In genomic region chr1:153520818-153521476, GRCh38 we compare ENCODE assay signal across 28 cellular contexts. TPM values are rescaled to one million over a fixed set of nuclear protein-coding genes. Genes with fewer than 3 reads are reported as not detected.
DNase-seq lines count a peak whose midpoint lies in the region; ATAC-seq, FAIRE-seq and TF ChIP-seq lines count a peak whose summit lies in the region.
"Had no signal": no experiment of that assay in that cellular context is flagged by ENCODE, and none has a peak within 500 bp of the region (broad histone marks: within the 10 kb centered on the region; RNA-seq: fewer than 3 reads in every experiment).

No MANE protein-coding gene starts in this region.

- ATAC-seq in A549: peak; percentile 23 to 32; a peak in 3 of 6 replicates
- ATAC-seq in body of pancreas: peak; percentile 49
- ATAC-seq in HG02938 (IDR thresholded peaks at IDR 0.05; ENCODE audit: unreplicated experiment): no peak
- ATAC-seq in stimulated activated naive B cell treated with anti-CD40 and anti-IgM and Interleukin-4, amounts not matched to agents 10 μg/mL and 1 μg/mL and 100 μg/mL, for 72 hours (replicated peaks): no peak
- ATAC-seq in left lung: no peak
- ATAC-seq: activated T-cell treated with anti-CD3 and anti-CD28 coated beads, Interleukin-2, amount 50 U/mL, for 4 hours had no signal

- no peak for TF ChIP-seq EP300 in A549 (IDR thresholded peaks at IDR 0.05)

- intact Hi-C loops in body of pancreas (cut with DNase I) (no loop called here), head of caudate nucleus (cut with DNase I) (no loop called here), left lung (cut with DNase I) (no loop called here)

- H3K36me3 ChIP-seq in body of pancreas (replicated peaks in 1 of 2; ENCODE audit: insufficient read depth in 1 of 2, low read depth in 2 of 2): no peaks in the 10 kb centered on the region
- H3K36me3 ChIP-seq in muscle layer of duodenum (ENCODE audit: control insufficient read depth in 1 of 2, insufficient read depth in 2 of 2, low read length in 2 of 2): no peaks in the 10 kb centered on the region
- H3K36me3 ChIP-seq in left lung: no peaks in the 10 kb centered on the region
- H3K36me3 ChIP-seq: adrenal gland, BLaER1, cardiac muscle cell, MG63, tibial artery had no signal

- no peak for FAIRE-seq in A549 (lab: Jason Lieb, UNC)
- FAIRE-seq: endothelial cell of umbilical vein had no signal

- POLR2A ChIA-PET in A549 (lab: Yijun Ruan, JAX): interaction anchor here (1.1 to 1.6 kb wide), 3 partner anchors 12 to 106 kb away, joined by 3 to 5 read pairs (median 4); partner anchors contain the start of gene S100A13

- no peak for TF ChIP-seq RAD21 in A549 (conservative IDR thresholded peaks at IDR 0.05 in 1 of 2, IDR thresholded peaks at IDR 0.05 in 1 of 2)

- CTCF ChIA-PET in A549 (lab: Yijun Ruan, JAX): interaction anchor here (0.6 to 7.2 kb wide), 16 partner anchors 9 to 813 kb away, joined by 3 to 91 read pairs (median 4); partner anchors contain the start of genes S100A1, S100A13 and S100A6

- H3K4me3 Mint-ChIP-seq in stimulated activated naive B cell treated with anti-CD40 and anti-IgM and Interleukin-4, amounts not matched to agents 10 μg/mL and 1 μg/mL and 100 μg/mL, for 72 hours: no peak overlapping the region
- H3K4me3 Mint-ChIP-seq: activated CD4-positive, alpha-beta memory T cell treated with anti-CD3 and anti-CD28 coated beads, Interleukin-2, amount 10 ng/mL, durations not matched to agents 7 days and 5 days; activated T-cell treated with anti-CD3 and anti-CD28 coated beads, Interleukin-2, amount 50 U/mL, for 4 hours; stimulated activated naive CD8-positive, alpha-beta T cell treated with anti-CD3 and anti-CD28 coated beads, Interleukin-15, Interleukin-2, amounts not matched to agents 100 ng/mL and 50 ng/mL, for 24 hours had no signal

- H3K4me3 ChIP-seq in A549 (no peak overlapping the region), body of pancreas (no peak overlapping the region), muscle layer of duodenum (ENCODE audit: low read depth in 1 of 2, low read length in 2 of 2) (no peak overlapping the region), left lung (no peak overlapping the region)
- H3K4me3 ChIP-seq: adrenal gland, BLaER1, cardiac muscle cell, MG63, smooth muscle cell, tibial artery had no signal

- no peak for DNase-seq in A549 (ENCODE audit: low read depth in 1 of 2, low spot score in 1 of 2)
- DNase-seq in HT-29 (ENCODE audit: low spot score): peak; percentile 58
- no peak for DNase-seq in body of pancreas
- DNase-seq in head of caudate nucleus: no peak
- DNase-seq in stimulated activated naive B cell treated with anti-CD40 and anti-IgM and Interleukin-4, amounts not matched to agents 10 μg/mL and 1 μg/mL and 100 μg/mL, for 72 hours: no peak
- no peak for DNase-seq in left lung
- DNase-seq: activated CD4-positive, alpha-beta memory T cell treated with anti-CD3 and anti-CD28 coated beads, Interleukin-2, amount 10 ng/mL, durations not matched to agents 7 days and 5 days; activated naive CD4-positive, alpha-beta T cell; activated T-cell treated with anti-CD3 and anti-CD28 coated beads, Interleukin-2, amount 50 U/mL, for 4 hours; glutamatergic neuron; IMR-90; MG63; NCI-H1436; NCI-H510A treated with DMSO at 0.1 percent for 48 hours; RPMI8226; stimulated activated CD4-positive, alpha-beta T cell treated with anti-CD3 and anti-CD28 coated beads, Interleukin-2, amount 100 ng/mL, for 48 hours; T-helper 9 cell had no signal

- H3K4me1 ChIP-seq in A549 (peaks cover 6% of the 10 kb centered on the region), body of pancreas (peaks cover 11% of the 10 kb centered on the region), muscle layer of duodenum (ENCODE audit: control insufficient read depth in 1 of 2, insufficient read depth in 2 of 2, low read length in 2 of 2) (no peaks in the 10 kb centered on the region), left lung (peaks cover under 1 to 22% of the 10 kb centered on the region in 2 donors)

- H3K27ac ChIP-seq in A549 (0 out of 6 replicates have a peak overlapping the region, but pooled peaks of 1 of the 2 experiments have one; percentile 2), body of pancreas (peak overlapping the region in 3 of 4 donors; percentile 60 to 69 (median 64)), muscle layer of duodenum (ENCODE audit: low read length) (peak overlapping the region; percentile 45), left lung (no peak overlapping the region)
- H3K27ac ChIP-seq: adrenal gland, BLaER1, cardiac muscle cell, HL-60, tibial artery had no signal

- no peaks in the 10 kb centered on the region for H3K27me3 Mint-ChIP-seq in stimulated activated naive B cell treated with anti-CD40 and anti-IgM and Interleukin-4, amounts not matched to agents 10 μg/mL and 1 μg/mL and 100 μg/mL, for 72 hours
- H3K27me3 Mint-ChIP-seq: stimulated activated naive CD8-positive, alpha-beta T cell treated with anti-CD3 and anti-CD28 coated beads, Interleukin-15, Interleukin-2, amounts not matched to agents 100 ng/mL and 50 ng/mL, for 24 hours had no signal

- H3K27me3 ChIP-seq in body of pancreas (no peaks in the 10 kb centered on the region), muscle layer of duodenum (ENCODE audit: low read depth, low read length) (no peaks in the 10 kb centered on the region), left lung (no peaks in the 10 kb centered on the region)
- H3K27me3 ChIP-seq: adrenal gland, BLaER1, cardiac muscle cell, MG63, tibial artery had no signal

- TF ChIP-seq POLR2A in A549 (IDR thresholded peaks at IDR 0.05; ENCODE audit: low read length) (no peak), body of pancreas (IDR thresholded peaks at IDR 0.05) (no peak)

- no peak for TF ChIP-seq CTCF in A549 (IDR thresholded peaks at IDR 0.05)
- TF ChIP-seq CTCF in body of pancreas (IDR thresholded peaks at IDR 0.05): no peak
- TF ChIP-seq CTCF in left lung (IDR thresholded peaks at IDR 0.05): no peak

- no peaks in the 10 kb centered on the region for H3K9me3 ChIP-seq in A549
- no peaks in the 10 kb centered on the region for H3K9me3 ChIP-seq in body of pancreas
- no peaks in the 10 kb centered on the region for H3K9me3 ChIP-seq in muscle layer of duodenum (ENCODE audit: control insufficient read depth in 1 of 2, low read length in 2 of 2)
- H3K9me3 ChIP-seq in left lung: no peaks in the 10 kb centered on the region
- H3K9me3 ChIP-seq: adrenal gland, BLaER1, MG63, tibial artery had no signal

- no peaks in the 10 kb centered on the region for H3K9me3 Mint-ChIP-seq in stimulated activated naive B cell treated with anti-CD40 and anti-IgM and Interleukin-4, amounts not matched to agents 10 μg/mL and 1 μg/mL and 100 μg/mL, for 72 hours
- H3K9me3 Mint-ChIP-seq: activated CD4-positive, alpha-beta memory T cell treated with anti-CD3 and anti-CD28 coated beads, Interleukin-2, amount 10 ng/mL, durations not matched to agents 7 days and 5 days; activated T-cell treated with anti-CD3 and anti-CD28 coated beads, Interleukin-2, amount 50 U/mL, for 4 hours; stimulated activated naive CD8-positive, alpha-beta T cell treated with anti-CD3 and anti-CD28 coated beads, Interleukin-15, Interleukin-2, amounts not matched to agents 100 ng/mL and 50 ng/mL, for 24 hours had no signal

- WGBS in A549 (ENCODE audit: missing lambda C conversion rate): 86% methylated on average over 4 of the region's 4 CpGs
- WGBS in body of pancreas, 2 donors: 75 to 83% methylated on average over 4 of the region's 4 CpGs

- no peak overlapping the region for H3K4me2 ChIP-seq in A549
- H3K4me2 ChIP-seq: BLaER1, smooth muscle cell had no signal

- H3K36me3 Mint-ChIP-seq in stimulated activated naive B cell treated with anti-CD40 and anti-IgM and Interleukin-4, amounts not matched to agents 10 μg/mL and 1 μg/mL and 100 μg/mL, for 72 hours: no peaks in the 10 kb centered on the region

- peaks cover 3 to 8% of the 10 kb centered on the region in 2 donors for H3K4me1 Mint-ChIP-seq in stimulated activated naive B cell treated with anti-CD40 and anti-IgM and Interleukin-4, amounts not matched to agents 10 μg/mL and 1 μg/mL and 100 μg/mL, for 72 hours

- no peak overlapping the region for H3K27ac Mint-ChIP-seq in stimulated activated naive B cell treated with anti-CD40 and anti-IgM and Interleukin-4, amounts not matched to agents 10 μg/mL and 1 μg/mL and 100 μg/mL, for 72 hours
- H3K27ac Mint-ChIP-seq: activated CD4-positive, alpha-beta memory T cell treated with anti-CD3 and anti-CD28 coated beads, Interleukin-2, amount 10 ng/mL, durations not matched to agents 7 days and 5 days; stimulated activated naive CD8-positive, alpha-beta T cell treated with anti-CD3 and anti-CD28 coated beads, Interleukin-15, Interleukin-2, amounts not matched to agents 100 ng/mL and 50 ng/mL, for 24 hours had no signal

RNA-seq across cellular contexts. Expression of gene S100A6, which starts 14.8 kb away (rescaled TPM):
- polyA plus RNA-seq in A549 (2011; rRNA removed) (898 and 1,226 TPM in 2 replicates), A549 (2017; fragmentation: RNase III; extraction: RNeasy Plus Mini Kit Qiagen cat#74134 plus additional on column Dnase treatment) (2,810 to 4,567 TPM (median 3,552 TPM) in 3 replicates)
- polyA plus RNA-seq in A549 (2012; cell fraction: cytosol; rRNA removed): 1,879 and 1,929 TPM in 2 replicates
- 562 and 1,121 TPM in 2 replicates for polyA plus RNA-seq in A549 (2012; cell fraction: nucleus; rRNA removed)
- 472 and 476 TPM in 2 replicates for polyA minus RNA-seq in A549 (2011; rRNA and poly(A)+ RNA removed)
- total RNA-seq in HT-29 (2014; rRNA removed; shearing (Covaris generic)): 2,272 and 2,428 TPM in 2 replicates
- total RNA-seq in body of pancreas (10 to 100 TPM; 54.7 to 58.9 TPM), left lung (1,000 to 10,000 TPM; 1,672 to 1,797 TPM)

RNA-seq across cellular contexts. Expression of gene S100A5, which starts 19.8 kb away (rescaled TPM):
- polyA plus RNA-seq in A549 (2011; rRNA removed): 0.48 and 0.68 TPM in 2 replicates
- 0.52 and 1.1 TPM in 2 replicates for polyA plus RNA-seq in A549 (2012; cell fraction: cytosol; rRNA removed)
- 0.92 and 1.3 TPM in 2 replicates for polyA plus RNA-seq in A549 (2012; cell fraction: nucleus; rRNA removed)
- 0.17 to 0.57 TPM (median 0.45 TPM) in 3 replicates for polyA plus RNA-seq in A549 (2017; fragmentation: RNase III; extraction: RNeasy Plus Mini Kit Qiagen cat#74134 plus additional on column Dnase treatment)
- not detected in 2 replicates for polyA minus RNA-seq in A549 (2011; rRNA and poly(A)+ RNA removed)
- total RNA-seq in HT-29 (2014; rRNA removed; shearing (Covaris generic)): 4.0 and 9.8 TPM in 2 replicates
- total RNA-seq in body of pancreas: not detected
- under 1 TPM in 1 of 2 donors, not detected in 1; 0.42 TPM for total RNA-seq in left lung
- total RNA-seq: adrenal gland, cardiac muscle cell, endothelial cell of umbilical vein, IMR-90, left colon had no signal
- polyA plus RNA-seq: adrenal gland, endothelial cell of umbilical vein had no signal

RNA-seq across cellular contexts. Expression of gene S100A4, which starts 24.7 kb away (rescaled TPM):
- polyA plus RNA-seq in A549 (2011; rRNA removed) (590 and 814 TPM in 2 replicates), A549 (2017; fragmentation: RNase III; extraction: RNeasy Plus Mini Kit Qiagen cat#74134 plus additional on column Dnase treatment) (2,180 to 3,189 TPM (median 2,584 TPM) in 3 replicates)
- 813 and 885 TPM in 2 replicates for polyA plus RNA-seq in A549 (2012; cell fraction: cytosol; rRNA removed)
- polyA plus RNA-seq in A549 (2012; cell fraction: nucleus; rRNA removed): 347 and 601 TPM in 2 replicates
- polyA minus RNA-seq in A549 (2011; rRNA and poly(A)+ RNA removed): 170 and 175 TPM in 2 replicates
- 694 and 702 TPM in 2 replicates for total RNA-seq in HT-29 (2014; rRNA removed; shearing (Covaris generic))
- total RNA-seq in body of pancreas (10 to 100 TPM; 49.5 to 81.7 TPM), left lung (1,000 to 10,000 TPM in 1 of 2 donors, 100 to 1,000 TPM in 1; 257 to 1,192 TPM)
- total RNA-seq: endothelial cell of umbilical vein had no signal

RNA-seq across cellular contexts. Expression of gene S100A3, which starts 28.1 kb away (rescaled TPM):
- polyA plus RNA-seq in A549 (2011; rRNA removed): 25.0 and 25.4 TPM in 2 replicates
- polyA plus RNA-seq in A549 (2012; cell fraction: cytosol; rRNA removed): 73.2 and 85.8 TPM in 2 replicates
- 64.8 and 72.8 TPM in 2 replicates for polyA plus RNA-seq in A549 (2012; cell fraction: nucleus; rRNA removed)
- polyA plus RNA-seq in A549 (2017; fragmentation: RNase III; extraction: RNeasy Plus Mini Kit Qiagen cat#74134 plus additional on column Dnase treatment): 71.1 to 88.9 TPM (median 74.0 TPM) in 3 replicates
- polyA minus RNA-seq in A549 (2011; rRNA and poly(A)+ RNA removed): 16.9 and 18.6 TPM in 2 replicates
- total RNA-seq in HT-29 (2014; rRNA removed; shearing (Covaris generic)): 2.6 and 4.9 TPM in 2 replicates
- not detected for total RNA-seq in body of pancreas
- total RNA-seq in left lung: 1 to 10 TPM; 1.7 to 7.7 TPM
- total RNA-seq: activated CD4-positive, alpha-beta memory T cell treated with anti-CD3 and anti-CD28 coated beads, Interleukin-2, amount 10 ng/mL, durations not matched to agents 7 days and 5 days; activated T-cell treated with anti-CD3 and anti-CD28 coated beads, Interleukin-2, amount 50 U/mL, for 4 hours; cardiac muscle cell; left colon had no signal

RNA-seq across cellular contexts. Expression of gene S100A2, which starts 44.7 kb away (rescaled TPM):
- polyA plus RNA-seq in A549 (2011; rRNA removed): 5.1 and 6.0 TPM in 2 replicates
- polyA plus RNA-seq in A549 (2012; cell fraction: cytosol; rRNA removed): 7.8 and 10.9 TPM in 2 replicates
- 5.6 and 8.3 TPM in 2 replicates for polyA plus RNA-seq in A549 (2012; cell fraction: nucleus; rRNA removed)
- polyA plus RNA-seq in A549 (2017; fragmentation: RNase III; extraction: RNeasy Plus Mini Kit Qiagen cat#74134 plus additional on column Dnase treatment): 13.4 to 19.5 TPM (median 15.9 TPM) in 3 replicates
- 1.5 and 2.8 TPM in 2 replicates for polyA minus RNA-seq in A549 (2011; rRNA and poly(A)+ RNA removed)
- 17.9 and 26.4 TPM in 2 replicates for total RNA-seq in HT-29 (2014; rRNA removed; shearing (Covaris generic))
- not detected for total RNA-seq in body of pancreas
- total RNA-seq in left lung: 10 to 100 TPM in 1 of 2 donors, 1 to 10 TPM in 1; 7.1 to 25.9 TPM
- total RNA-seq: cardiac muscle cell had no signal

Comparison
In these comparisons a context has a peak if more than half of its experiments do, and no peak if none do; other contexts are left out.
1. ATAC-seq: peak in A549 (2 of 2) and body of pancreas (single experiment); none in HG02938 (single experiment), stimulated activated naive B cell treated with anti-CD40 and anti-IgM and Interleukin-4, amounts not matched to agents 10 μg/mL and 1 μg/mL and 100 μg/mL, for 72 hours (0 of 2) and left lung (single experiment).
2. H3K27ac ChIP-seq: peak in body of pancreas (3 of 4) and muscle layer of duodenum (single experiment); none in left lung (0 of 2).
3. RNA of gene S100A6, which starts 14.8 kb away (total RNA-seq): 2,272 to 2,428 TPM in HT-29 and 1,672 to 1,797 TPM in left lung; 54.7 to 58.9 TPM in body of pancreas; every median in the first group is over 10 times any median in the second.